39 cellular contexts compared by ENCODE assay signal in genomic region chr4:10178763-10179162, GRCh38.
"Had no signal": no experiment of that assay in that cellular context is flagged by ENCODE, and none has a peak within 500 bp of the region (broad histone marks: within the 10 kb centered on the region; RNA-seq: fewer than 3 reads in every experiment).

No MANE protein-coding gene starts in this region.

- H3K4me3 ChIP-seq: adrenal gland, ascending aorta, body of pancreas, breast epithelium, cardiac muscle cell had no signal

- H3K9me3 ChIP-seq: adrenal gland, ascending aorta, body of pancreas, breast epithelium had no signal

- H3K9me3 Mint-ChIP-seq: activated naive CD4-positive, alpha-beta T cell treated with anti-CD3 and anti-CD28 coated beads for 36 hours; activated naive CD4-positive, alpha-beta T cell treated with anti-CD3 and anti-CD28 coated beads, Interleukin-2, amount 50 U/mL, for 24 hours; activated T-cell treated with anti-CD3 and anti-CD28 coated beads, Interleukin-2, amount 50 U/mL, for 4 hours; brain had no signal

- FAIRE-seq: astrocyte, bronchial epithelial cell had no signal

- H3K4me3 Mint-ChIP-seq: activated naive CD4-positive, alpha-beta T cell treated with anti-CD3 and anti-CD28 coated beads for 36 hours; activated naive CD4-positive, alpha-beta T cell treated with anti-CD3 and anti-CD28 coated beads, Interleukin-2, amount 10 ng/mL, durations not matched to agents 7 days and 5 days; activated naive CD4-positive, alpha-beta T cell treated with anti-CD3 and anti-CD28 coated beads, Interleukin-2, amount 50 U/mL, for 24 hours; activated naive CD8-positive, alpha-beta T cell; activated naive CD8-positive, alpha-beta T cell treated with anti-CD3 and anti-CD28 coated beads for 36 hours; activated naive CD8-positive, alpha-beta T cell treated with anti-CD3 and anti-CD28 coated beads, Interleukin-2, amount 10 ng/mL, durations not matched to agents 7 days and 5 days; activated naive CD8-positive, alpha-beta T cell treated with anti-CD3 and anti-CD28 coated beads, Interleukin-2, amount 50 U/mL, for 24 hours; activated T-cell treated with anti-CD3 and anti-CD28 coated beads, Interleukin-2, amount 50 U/mL, for 24 hours; activated T-cell treated with anti-CD3 and anti-CD28 coated beads, Interleukin-2, amount 50 U/mL, for 4 hours; activated T-cell treated with anti-CD3 and anti-CD28 coated beads, Interleukin-2, amount 50 U/mL, for 72 hours; activated T-helper 1 cell treated with anti-CD3 and anti-CD28 coated beads, Interleukin-12 subunit alpha, Interleukin-12 subunit beta, Interleukin-2, Interleukin-4 antibody, amounts not matched to agents 30 ng/mL and 10 ng/mL and 1 ng/mL, durations not matched to agents 14 hours and 24 hours and 36 hours; activated T-helper 17 cell treated with anti-CD3 and anti-CD28 coated beads, Interleukin-2, amount 50 U/mL, for 72 hours; brain; central memory CD8-positive, alpha-beta T cell had no signal

- DNase-seq: activated effector memory CD4-positive, alpha-beta T cell treated with anti-CD3 and anti-CD28 coated beads, Interleukin-2, amount 50 U/mL, for 16 hours; activated effector memory CD4-positive, alpha-beta T cell treated with Interleukin-2 at 50 U/mL for 16 hours; activated gamma-delta T cell; activated gamma-delta T cell treated with Interleukin-2 at 50 U/mL for 16 hours; activated naive CD4-positive, alpha-beta T cell; activated naive CD4-positive, alpha-beta T cell treated with anti-CD3 and anti-CD28 coated beads for 36 hours; activated naive CD4-positive, alpha-beta T cell treated with anti-CD3 and anti-CD28 coated beads, Interleukin-2, amount 10 ng/mL, durations not matched to agents 7 days and 5 days; activated naive CD4-positive, alpha-beta T cell treated with anti-CD3 and anti-CD28 coated beads, Interleukin-2, amount 50 U/mL, for 16 hours; activated naive CD8-positive, alpha-beta T cell treated with anti-CD3 and anti-CD28 coated beads for 36 hours; activated naive CD8-positive, alpha-beta T cell treated with anti-CD3 and anti-CD28 coated beads, Interleukin-2, amount 10 ng/mL, durations not matched to agents 7 days and 5 days; activated naive CD8-positive, alpha-beta T cell treated with anti-CD3 and anti-CD28 coated beads, Interleukin-2, amount 50 U/mL, for 24 hours; activated T-cell treated with anti-CD3 and anti-CD28 coated beads, Interleukin-2, amount 50 U/mL, for 1 hour; activated T-cell treated with anti-CD3 and anti-CD28 coated beads, Interleukin-2, amount 50 U/mL, for 24 hours; activated T-cell treated with anti-CD3 and anti-CD28 coated beads, Interleukin-2, amount 50 U/mL, for 4 hours; activated T-cell treated with anti-CD3 and anti-CD28 coated beads, Interleukin-2, amount 50 U/mL, for 48 hours; activated T-cell treated with anti-CD3 and anti-CD28 coated beads, Interleukin-2, amount 50 U/mL, for 72 hours; adrenal gland; amniotic stem cell; amygdala; anterior cingulate cortex; aorta; body of pancreas; brain microvascular endothelial cell; caudate nucleus; central memory CD4-positive, alpha-beta T cell; cerebellar nuclear complex had no signal

- H3K27ac Mint-ChIP-seq: activated naive CD4-positive, alpha-beta T cell treated with anti-CD3 and anti-CD28 coated beads for 36 hours; activated naive CD4-positive, alpha-beta T cell treated with anti-CD3 and anti-CD28 coated beads, Interleukin-2, amount 10 ng/mL, durations not matched to agents 7 days and 5 days; activated naive CD4-positive, alpha-beta T cell treated with anti-CD3 and anti-CD28 coated beads, Interleukin-2, amount 50 U/mL, for 24 hours; activated naive CD4-positive, alpha-beta T cell treated with anti-CD3 and anti-CD28 coated beads, Interleukin-2, amount 50 U/mL, for 72 hours; activated naive CD8-positive, alpha-beta T cell; activated naive CD8-positive, alpha-beta T cell treated with anti-CD3 and anti-CD28 coated beads for 36 hours; activated naive CD8-positive, alpha-beta T cell treated with anti-CD3 and anti-CD28 coated beads, Interleukin-2, amount 10 ng/mL, durations not matched to agents 7 days and 5 days; activated naive CD8-positive, alpha-beta T cell treated with anti-CD3 and anti-CD28 coated beads, Interleukin-2, amount 50 U/mL, for 24 hours; activated T-cell treated with anti-CD3 and anti-CD28 coated beads, Interleukin-2, amount 50 U/mL, for 24 hours; activated T-cell treated with anti-CD3 and anti-CD28 coated beads, Interleukin-2, amount 50 U/mL, for 72 hours; activated T-helper 1 cell treated with anti-CD3 and anti-CD28 coated beads, Interleukin-12 subunit alpha, Interleukin-12 subunit beta, Interleukin-2, Interleukin-4 antibody, amounts not matched to agents 30 ng/mL and 10 ng/mL and 1 ng/mL, durations not matched to agents 14 hours and 24 hours and 36 hours; activated T-helper 17 cell treated with anti-CD3 and anti-CD28 coated beads, Interleukin-2, amount 50 U/mL, for 72 hours; activated T-helper 2 cell treated with anti-CD3 and anti-CD28 coated beads, Interferon-gamma antibody, Interleukin-2, Interleukin-4, amounts not matched to agents 10 μg/mL and 5 μg/mL and 100 μg/mL, durations not matched to agents 14 hours and 24 hours and 36 hours; brain had no signal

- ATAC-seq: activated naive CD4-positive, alpha-beta T cell treated with anti-CD3 and anti-CD28 coated beads, Interleukin-2, amount 50 U/mL, for 72 hours; activated naive CD8-positive, alpha-beta T cell treated with anti-CD3 and anti-CD28 coated beads, Interleukin-2, amount 50 U/mL, for 24 hours; activated T-cell treated with anti-CD3 and anti-CD28 coated beads, Interleukin-2, amount 50 U/mL, for 4 hours; activated T-cell treated with anti-CD3 and anti-CD28 coated beads, Interleukin-2, amount 50 U/mL, for 72 hours; activated T-helper 17 cell treated with anti-CD3 and anti-CD28 coated beads, Interleukin-2, amount 50 U/mL, for 72 hours; body of pancreas had no signal

- H3K36me3 ChIP-seq: adrenal gland, ascending aorta, brain microvascular endothelial cell, breast epithelium, cardiac muscle cell had no signal

- H3K4me1 ChIP-seq: adrenal gland had no signal

- H3K27me3 Mint-ChIP-seq: activated naive CD4-positive, alpha-beta T cell treated with anti-CD3 and anti-CD28 coated beads, Interleukin-2, amount 50 U/mL, for 24 hours; activated naive CD8-positive, alpha-beta T cell; activated naive CD8-positive, alpha-beta T cell treated with anti-CD3 and anti-CD28 coated beads for 36 hours; activated naive CD8-positive, alpha-beta T cell treated with anti-CD3 and anti-CD28 coated beads, Interleukin-2, amount 50 U/mL, for 24 hours; activated T-cell treated with anti-CD3 and anti-CD28 coated beads, Interleukin-2, amount 50 U/mL, for 24 hours; activated T-helper 17 cell treated with anti-CD3 and anti-CD28 coated beads, Interleukin-2, amount 50 U/mL, for 72 hours; central memory CD8-positive, alpha-beta T cell had no signal

- H3K36me3 Mint-ChIP-seq: activated naive CD4-positive, alpha-beta T cell treated with anti-CD3 and anti-CD28 coated beads, Interleukin-2, amount 50 U/mL, for 24 hours; activated naive CD8-positive, alpha-beta T cell; brain had no signal

- H3K27me3 ChIP-seq: adrenal gland, ascending aorta, body of pancreas, brain microvascular endothelial cell, breast epithelium, cardiac muscle cell had no signal

- H3K27ac ChIP-seq: adrenal gland, ascending aorta, body of pancreas, brain microvascular endothelial cell, breast epithelium had no signal
